In genomic region chr2:234625626-234626253, GRCh38 we compare ENCODE assay signal across 20 cellular contexts.
DNase-seq lines count a peak whose midpoint lies in the region; ATAC-seq, FAIRE-seq and TF ChIP-seq lines count a peak whose summit lies in the region.
"Had no signal": no experiment of that assay in that cellular context is flagged by ENCODE, and none has a peak within 500 bp of the region (broad histone marks: within the 10 kb centered on the region; RNA-seq: fewer than 3 reads in every experiment).

No MANE protein-coding gene starts in this region.

- TF ChIP-seq POLR2A in K562 (conservative IDR thresholded peaks at IDR 0.05): no peak

- DNase-seq in DMS53 (lab: John Stamatoyannopoulos, UW): peak; percentile 32
- DNase-seq in DMS53 treated with DMSO at 0.1 percent for 48 hours (lab: John Stamatoyannopoulos, UW; ENCODE audit: unreplicated experiment): no peak
- peak; percentile 28 for DNase-seq in LoVo (ENCODE audit: low spot score)
- peak in 2 of 4 experiments; percentile 5 to 7 for DNase-seq in K562 (ENCODE audit: extremely low read depth in 1 of 4, low spot score in 3 of 4)
- no peak for DNase-seq in cortex of kidney (lab: John Stamatoyannopoulos, UW)
- DNase-seq in activated CD8-positive, alpha-beta memory T cell treated with anti-CD3 and anti-CD28 coated beads, Interleukin-2, amount 10 ng/mL, durations not matched to agents 7 days and 5 days: no peak
- no peak for DNase-seq in AML-193 (lab: John Stamatoyannopoulos, UW)
- DNase-seq: C1 segment of cervical spinal cord; Calu3; CD4-positive, alpha-beta T cell; DMS153; GF-D8; GM23248; Kasumi-1 had no signal

- ATAC-seq in K562 (no peak), GM18909 (IDR thresholded peaks at IDR 0.05; ENCODE audit: poor library complexity, unreplicated experiment) (no peak)
- no peak for ATAC-seq in activated CD8-positive, alpha-beta memory T cell treated with anti-CD3 and anti-CD28 coated beads, Interleukin-2, amount 10 ng/mL, durations not matched to agents 7 days and 5 days

- POLR2A ChIA-PET in K562 (lab: Yijun Ruan, JAX): no interaction called here

- intact Hi-C loops in K562 (cut with micrococcal nuclease): no loop called here

- no peaks in the 10 kb centered on the region for H3K9me1 ChIP-seq in K562 (ENCODE audit: control insufficient read depth, insufficient read depth, low read length)

- no peaks in the 10 kb centered on the region for H4K20me1 ChIP-seq in K562 (replicated peaks; ENCODE audit: control insufficient read depth, insufficient read depth, low read length)

- no peak overlapping the region for H3K27ac ChIP-seq in K562 (ENCODE audit: extremely low read depth, low read depth, low read length)
- H3K27ac ChIP-seq: 22Rv1, GM23248 had no signal

- no peaks in the 10 kb centered on the region for H3K36me3 ChIP-seq in K562 (ENCODE audit: control insufficient read depth, insufficient read depth, low read length)

- TF ChIP-seq RAD21 in K562 (CRISPR knock-in tag; conservative IDR thresholded peaks at IDR 0.05 in 1 of 2, IDR thresholded peaks at IDR 0.05 in 1 of 2): no peak

- H3K27me3 ChIP-seq in K562 (ENCODE audit: control insufficient read depth in 2 of 2, insufficient read depth in 2 of 2, low read length in 2 of 2): no peaks in the 10 kb centered on the region

- no peak overlapping the region for H2AFZ ChIP-seq in K562 (ENCODE audit: low read depth, low read length)
- H2AFZ ChIP-seq: GM23248 had no signal

- CTCF ChIA-PET in K562 (lab: Yijun Ruan, JAX; ENCODE audit: low intra/inter-chr PET ratio): no interaction called here
- CTCF ChIA-PET in activated CD8-positive, alpha-beta memory T cell treated with anti-CD3 and anti-CD28 coated beads, Interleukin-2, amount 10 ng/mL, durations not matched to agents 7 days and 5 days (lab: Charles Lee): no interaction called here

- H3K36me3 Mint-ChIP-seq in activated CD8-positive, alpha-beta memory T cell treated with anti-CD3 and anti-CD28 coated beads, Interleukin-2, amount 10 ng/mL, durations not matched to agents 7 days and 5 days: no peaks in the 10 kb centered on the region
- H3K36me3 Mint-ChIP-seq: IgD-negative memory B cell had no signal

- H3K4me1 ChIP-seq in K562 (replicated peaks in 1 of 2; ENCODE audit: control insufficient read depth in 2 of 2, insufficient read depth in 2 of 2, low read length in 2 of 2): no peaks in the 10 kb centered on the region

- BruUV-seq in K562 (replicated peaks; lab: Mats Ljungman, UMichigan): no TSS peak

- H3K4me1 Mint-ChIP-seq in activated CD8-positive, alpha-beta memory T cell treated with anti-CD3 and anti-CD28 coated beads, Interleukin-2, amount 10 ng/mL, durations not matched to agents 7 days and 5 days: no peaks in the 10 kb centered on the region
- H3K4me1 Mint-ChIP-seq: B cell had no signal

- H3K27me3 Mint-ChIP-seq in activated CD8-positive, alpha-beta memory T cell treated with anti-CD3 and anti-CD28 coated beads, Interleukin-2, amount 10 ng/mL, durations not matched to agents 7 days and 5 days: peaks cover 20% of the 10 kb centered on the region

- H3K79me2 ChIP-seq in K562 (ENCODE audit: control insufficient read depth, insufficient read depth, low read length): no peaks in the 10 kb centered on the region

- WGBS in K562 (ENCODE audit: insufficient coverage, low coverage, missing lambda C conversion rate): 0% methylated on average over 2 of the region's 4 CpGs

- H3K4me2 ChIP-seq in K562 (ENCODE audit: insufficient read depth, low read length): no peak overlapping the region

- H3K9me3 ChIP-seq in K562 (replicated peaks; ENCODE audit: control insufficient read depth, insufficient read depth, low read depth, low read length): no peaks in the 10 kb centered on the region

- no peak overlapping the region for H3K4me3 ChIP-seq in K562
- H3K4me3 ChIP-seq: GM23248 had no signal

- TF ChIP-seq CTCF in K562 (IDR thresholded peaks at IDR 0.05 in 2 of 3, conservative IDR thresholded peaks at IDR 0.05 in 1 of 3; ENCODE audit: insufficient read depth in 2 of 3, low read depth in 1 of 3, low read length in 3 of 3): no peak

- no peak for TF ChIP-seq EP300 in K562 (IDR thresholded peaks at IDR 0.05; ENCODE audit: low read length)

- no peak overlapping the region for H3K4me3 Mint-ChIP-seq in activated CD8-positive, alpha-beta memory T cell treated with anti-CD3 and anti-CD28 coated beads, Interleukin-2, amount 10 ng/mL, durations not matched to agents 7 days and 5 days
- H3K4me3 Mint-ChIP-seq: B cell; CD4-positive, alpha-beta T cell; IgD-negative memory B cell had no signal

- H3K9me3 Mint-ChIP-seq in activated CD8-positive, alpha-beta memory T cell treated with anti-CD3 and anti-CD28 coated beads, Interleukin-2, amount 10 ng/mL, durations not matched to agents 7 days and 5 days (ENCODE audit: low read depth): no peaks in the 10 kb centered on the region
- H3K9me3 Mint-ChIP-seq: CD4-positive, alpha-beta T cell; IgD-negative memory B cell had no signal

- FAIRE-seq in K562 (lab: Jason Lieb, UNC): no peak
- FAIRE-seq: GM18507, H54 had no signal

- no peak overlapping the region for H3K9ac ChIP-seq in K562 (ENCODE audit: insufficient read depth in 1 of 2, low read depth in 2 of 2, low read length in 2 of 2)
- H3K9ac ChIP-seq: GM23248 had no signal

- H3K27ac Mint-ChIP-seq in activated CD8-positive, alpha-beta memory T cell treated with anti-CD3 and anti-CD28 coated beads, Interleukin-2, amount 10 ng/mL, durations not matched to agents 7 days and 5 days: no peak overlapping the region
- H3K27ac Mint-ChIP-seq: B cell; CD4-positive, alpha-beta T cell; IgD-negative memory B cell had no signal

- in situ Hi-C loops in K562 (cut with MboI): no loop called here

TF ChIP-seq in K562, 482 proteins besides CTCF, POLR2A, EP300 and RAD21:
- TF ChIP-seq TAF9B (IDR thresholded peaks at IDR 0.05; ENCODE audit: partially characterized antibody) (no peak), BRF2 (IDR thresholded peaks at IDR 0.05; ENCODE audit: borderline replicate concordance, insufficient read depth, insufficient read length) (no peak), XRCC4 (IDR thresholded peaks at IDR 0.05; ENCODE audit: extremely low read depth, insufficient read depth, insufficient read length) (no peak), PTBP1 (IDR thresholded peaks at IDR 0.05; ENCODE audit: low read depth, low read length) (no peak), NFYB (IDR thresholded peaks at IDR 0.05; ENCODE audit: extremely low read depth, insufficient read length) (peak; percentile 46), USF2 (CRISPR knock-in tag; IDR thresholded peaks at IDR 0.05) (peak; percentile 42), PCBP2 (IDR thresholded peaks at IDR 0.05; ENCODE audit: low read depth, low read length, poor library complexity, severe bottlenecking) (no peak), ZMIZ1 (IDR thresholded peaks at IDR 0.05; ENCODE audit: low read depth in 2 of 2, low read length in 2 of 2) (no peak)

Comparison
In these comparisons a context has a peak if more than half of its experiments do, and no peak if none do; other contexts are left out.
1. DNase-seq: peak in DMS53 (single experiment) and LoVo (single experiment); none in DMS53 treated with DMSO at 0.1 percent for 48 hours (single experiment), cortex of kidney (single experiment), activated CD8-positive, alpha-beta memory T cell treated with anti-CD3 and anti-CD28 coated beads, Interleukin-2, amount 10 ng/mL, durations not matched to agents 7 days and 5 days (single experiment) and AML-193 (0 of 2).